1 cellular context compared by ENCODE assay signal in the genomic region with DNA sequence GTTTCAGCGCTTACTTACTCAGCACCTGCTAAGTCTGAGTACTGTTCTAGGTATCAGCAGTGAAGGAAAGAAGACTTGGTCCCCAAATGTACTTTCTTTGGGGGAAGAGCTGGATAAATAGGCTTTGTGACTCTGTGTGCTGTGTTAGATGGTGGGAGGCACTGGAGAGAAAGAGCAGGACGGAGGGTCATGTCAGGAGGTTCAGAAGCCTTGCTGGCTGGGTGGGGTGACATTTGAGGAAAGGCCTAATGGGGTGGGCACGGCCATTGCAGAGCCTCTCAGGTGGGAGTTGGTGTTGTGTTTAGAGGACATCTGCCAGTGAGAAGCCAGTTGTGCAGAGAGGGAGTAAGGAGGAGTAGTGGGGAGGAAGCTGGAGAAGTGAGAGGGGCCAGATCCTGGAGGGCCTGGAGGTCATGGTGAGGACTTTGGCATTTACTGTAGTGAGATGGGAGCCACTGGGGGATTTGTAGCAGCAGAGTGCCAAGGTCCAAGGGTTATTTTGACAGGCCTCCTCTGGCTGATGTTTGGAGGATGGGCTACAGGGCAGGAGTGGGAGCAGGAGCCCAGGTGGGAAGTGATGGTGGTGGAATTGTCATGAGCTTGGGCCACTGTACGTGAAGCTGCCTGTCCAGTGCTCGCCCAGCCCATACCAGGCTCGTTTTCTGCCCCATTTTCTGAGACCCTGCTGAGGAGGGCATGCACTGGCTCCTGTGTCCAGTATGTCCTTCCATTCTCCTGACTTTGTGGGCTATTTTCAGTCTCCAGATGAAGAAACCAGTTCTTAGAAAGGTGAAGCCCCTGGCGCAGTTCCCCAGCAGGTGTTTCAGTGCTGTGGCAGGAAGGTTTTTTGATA.
TF ChIP-seq lines count a peak whose summit lies in the region.

No MANE protein-coding gene starts in this region.

TF ChIP-seq in HepG2, 621 proteins besides CTCF, POLR2A, EP300 and RAD21 (continued from another document and continues in another):
- TF ChIP-seq, protein P1, sequence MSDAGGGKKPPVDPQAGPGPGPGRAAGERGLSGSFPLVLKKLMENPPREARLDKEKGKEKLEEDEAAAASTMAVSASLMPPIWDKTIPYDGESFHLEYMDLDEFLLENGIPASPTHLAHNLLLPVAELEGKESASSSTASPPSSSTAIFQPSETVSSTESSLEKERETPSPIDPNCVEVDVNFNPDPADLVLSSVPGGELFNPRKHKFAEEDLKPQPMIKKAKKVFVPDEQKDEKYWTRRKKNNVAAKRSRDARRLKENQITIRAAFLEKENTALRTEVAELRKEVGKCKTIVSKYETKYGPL (CRISPR knock-in tag; IDR thresholded peaks at IDR 0.05): no peak
- TF ChIP-seq TCF7 (IDR thresholded peaks at IDR 0.05; ENCODE audit: low read depth): no peak
- peak; percentile 21; the same call in 1 of the 2 replicates for TF ChIP-seq YEATS2 (CRISPR knock-in tag; IDR thresholded peaks at IDR 0.05; ENCODE audit: borderline replicate concordance)
- no peak for TF ChIP-seq FOXM1 (CRISPR knock-in tag; IDR thresholded peaks at IDR 0.05)
- peak; percentile 91 for TF ChIP-seq TGIF2 (CRISPR knock-in tag; IDR thresholded peaks at IDR 0.05)
- TF ChIP-seq TOPORS (CRISPR knock-in tag; IDR thresholded peaks at IDR 0.05): peak; percentile 57; the same call in 1 of the 2 replicates
- TF ChIP-seq, protein P2, sequence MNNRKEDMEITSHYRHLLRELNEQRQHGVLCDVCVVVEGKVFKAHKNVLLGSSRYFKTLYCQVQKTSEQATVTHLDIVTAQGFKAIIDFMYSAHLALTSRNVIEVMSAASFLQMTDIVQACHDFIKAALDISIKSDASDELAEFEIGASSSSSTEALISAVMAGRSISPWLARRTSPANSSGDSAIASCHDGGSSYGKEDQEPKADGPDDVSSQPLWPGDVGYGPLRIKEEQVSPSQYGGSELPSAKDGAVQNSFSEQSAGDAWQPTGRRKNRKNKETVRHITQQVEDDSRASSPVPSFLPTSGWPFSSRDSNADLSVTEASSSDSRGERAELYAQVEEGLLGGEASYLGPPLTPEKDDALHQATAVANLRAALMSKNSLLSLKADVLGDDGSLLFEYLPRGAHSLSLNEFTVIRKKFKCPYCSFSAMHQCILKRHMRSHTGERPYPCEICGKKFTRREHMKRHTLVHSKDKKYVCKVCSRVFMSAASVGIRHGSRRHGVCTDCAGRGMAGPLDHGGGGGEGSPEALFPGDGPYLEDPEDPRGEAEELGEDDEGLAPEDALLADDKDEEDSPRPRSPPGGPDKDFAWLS (CRISPR knock-in tag; IDR thresholded peaks at IDR 0.05; ENCODE audit: borderline replicate concordance): peak; percentile 36; the same call in 1 of the 2 replicates
- peak; percentile 49; the same call in 1 of the 2 replicates for TF ChIP-seq ZNF501 (CRISPR knock-in tag; IDR thresholded peaks at IDR 0.05)
- TF ChIP-seq RARA (CRISPR knock-in tag; IDR thresholded peaks at IDR 0.05): peak; percentile 91
- TF ChIP-seq RBFOX2 (IDR thresholded peaks at IDR 0.05; ENCODE audit: low read depth, low read length): peak; percentile 32; the same call in 1 of the 2 replicates
- TF ChIP-seq, protein P3, sequence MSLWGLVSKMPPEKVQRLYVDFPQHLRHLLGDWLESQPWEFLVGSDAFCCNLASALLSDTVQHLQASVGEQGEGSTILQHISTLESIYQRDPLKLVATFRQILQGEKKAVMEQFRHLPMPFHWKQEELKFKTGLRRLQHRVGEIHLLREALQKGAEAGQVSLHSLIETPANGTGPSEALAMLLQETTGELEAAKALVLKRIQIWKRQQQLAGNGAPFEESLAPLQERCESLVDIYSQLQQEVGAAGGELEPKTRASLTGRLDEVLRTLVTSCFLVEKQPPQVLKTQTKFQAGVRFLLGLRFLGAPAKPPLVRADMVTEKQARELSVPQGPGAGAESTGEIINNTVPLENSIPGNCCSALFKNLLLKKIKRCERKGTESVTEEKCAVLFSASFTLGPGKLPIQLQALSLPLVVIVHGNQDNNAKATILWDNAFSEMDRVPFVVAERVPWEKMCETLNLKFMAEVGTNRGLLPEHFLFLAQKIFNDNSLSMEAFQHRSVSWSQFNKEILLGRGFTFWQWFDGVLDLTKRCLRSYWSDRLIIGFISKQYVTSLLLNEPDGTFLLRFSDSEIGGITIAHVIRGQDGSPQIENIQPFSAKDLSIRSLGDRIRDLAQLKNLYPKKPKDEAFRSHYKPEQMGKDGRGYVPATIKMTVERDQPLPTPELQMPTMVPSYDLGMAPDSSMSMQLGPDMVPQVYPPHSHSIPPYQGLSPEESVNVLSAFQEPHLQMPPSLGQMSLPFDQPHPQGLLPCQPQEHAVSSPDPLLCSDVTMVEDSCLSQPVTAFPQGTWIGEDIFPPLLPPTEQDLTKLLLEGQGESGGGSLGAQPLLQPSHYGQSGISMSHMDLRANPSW (CRISPR knock-in tag; IDR thresholded peaks at IDR 0.05; ENCODE audit: borderline replicate concordance): no peak
- no peak for TF ChIP-seq ISL2 (CRISPR knock-in tag; IDR thresholded peaks at IDR 0.05)
- TF ChIP-seq NCOR1 (IDR thresholded peaks at IDR 0.05; ENCODE audit: borderline replicate concordance, low read length): peak; percentile 92
- TF ChIP-seq, protein P4, sequence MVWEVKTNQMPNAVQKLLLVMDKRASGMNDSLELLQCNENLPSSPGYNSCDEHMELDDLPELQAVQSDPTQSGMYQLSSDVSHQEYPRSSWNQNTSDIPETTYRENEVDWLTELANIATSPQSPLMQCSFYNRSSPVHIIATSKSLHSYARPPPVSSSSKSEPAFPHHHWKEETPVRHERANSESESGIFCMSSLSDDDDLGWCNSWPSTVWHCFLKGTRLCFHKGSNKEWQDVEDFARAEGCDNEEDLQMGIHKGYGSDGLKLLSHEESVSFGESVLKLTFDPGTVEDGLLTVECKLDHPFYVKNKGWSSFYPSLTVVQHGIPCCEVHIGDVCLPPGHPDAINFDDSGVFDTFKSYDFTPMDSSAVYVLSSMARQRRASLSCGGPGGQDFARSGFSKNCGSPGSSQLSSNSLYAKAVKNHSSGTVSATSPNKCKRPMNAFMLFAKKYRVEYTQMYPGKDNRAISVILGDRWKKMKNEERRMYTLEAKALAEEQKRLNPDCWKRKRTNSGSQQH (CRISPR knock-in tag; IDR thresholded peaks at IDR 0.05; ENCODE audit: low read depth): peak; percentile 89
- no peak for TF ChIP-seq ZNF678 (CRISPR knock-in tag; IDR thresholded peaks at IDR 0.05)
- no peak for TF ChIP-seq SRSF4 (IDR thresholded peaks at IDR 0.05; ENCODE audit: low read depth, low read length, poor library complexity, severe bottlenecking)
- TF ChIP-seq, protein P5, sequence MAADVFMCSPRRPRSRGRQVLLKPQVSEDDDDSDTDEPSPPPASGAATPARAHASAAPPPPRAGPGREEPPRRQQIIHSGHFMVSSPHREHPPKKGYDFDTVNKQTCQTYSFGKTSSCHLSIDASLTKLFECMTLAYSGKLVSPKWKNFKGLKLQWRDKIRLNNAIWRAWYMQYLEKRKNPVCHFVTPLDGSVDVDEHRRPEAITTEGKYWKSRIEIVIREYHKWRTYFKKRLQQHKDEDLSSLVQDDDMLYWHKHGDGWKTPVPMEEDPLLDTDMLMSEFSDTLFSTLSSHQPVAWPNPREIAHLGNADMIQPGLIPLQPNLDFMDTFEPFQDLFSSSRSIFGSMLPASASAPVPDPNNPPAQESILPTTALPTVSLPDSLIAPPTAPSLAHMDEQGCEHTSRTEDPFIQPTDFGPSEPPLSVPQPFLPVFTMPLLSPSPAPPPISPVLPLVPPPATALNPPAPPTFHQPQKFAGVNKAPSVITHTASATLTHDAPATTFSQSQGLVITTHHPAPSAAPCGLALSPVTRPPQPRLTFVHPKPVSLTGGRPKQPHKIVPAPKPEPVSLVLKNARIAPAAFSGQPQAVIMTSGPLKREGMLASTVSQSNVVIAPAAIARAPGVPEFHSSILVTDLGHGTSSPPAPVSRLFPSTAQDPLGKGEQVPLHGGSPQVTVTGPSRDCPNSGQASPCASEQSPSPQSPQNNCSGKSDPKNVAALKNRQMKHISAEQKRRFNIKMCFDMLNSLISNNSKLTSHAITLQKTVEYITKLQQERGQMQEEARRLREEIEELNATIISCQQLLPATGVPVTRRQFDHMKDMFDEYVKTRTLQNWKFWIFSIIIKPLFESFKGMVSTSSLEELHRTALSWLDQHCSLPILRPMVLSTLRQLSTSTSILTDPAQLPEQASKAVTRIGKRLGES (CRISPR knock-in tag; IDR thresholded peaks at IDR 0.05; ENCODE audit: borderline replicate concordance): no peak
- TF ChIP-seq ZNF891 (CRISPR knock-in tag; IDR thresholded peaks at IDR 0.05): peak; percentile 69
- TF ChIP-seq, protein P6, sequence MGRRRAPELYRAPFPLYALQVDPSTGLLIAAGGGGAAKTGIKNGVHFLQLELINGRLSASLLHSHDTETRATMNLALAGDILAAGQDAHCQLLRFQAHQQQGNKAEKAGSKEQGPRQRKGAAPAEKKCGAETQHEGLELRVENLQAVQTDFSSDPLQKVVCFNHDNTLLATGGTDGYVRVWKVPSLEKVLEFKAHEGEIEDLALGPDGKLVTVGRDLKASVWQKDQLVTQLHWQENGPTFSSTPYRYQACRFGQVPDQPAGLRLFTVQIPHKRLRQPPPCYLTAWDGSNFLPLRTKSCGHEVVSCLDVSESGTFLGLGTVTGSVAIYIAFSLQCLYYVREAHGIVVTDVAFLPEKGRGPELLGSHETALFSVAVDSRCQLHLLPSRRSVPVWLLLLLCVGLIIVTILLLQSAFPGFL (CRISPR knock-in tag; IDR thresholded peaks at IDR 0.05): no peak
- no peak for TF ChIP-seq SALL2 (CRISPR knock-in tag; IDR thresholded peaks at IDR 0.05)
- TF ChIP-seq IKZF1 (IDR thresholded peaks at IDR 0.05): 0 out of 2 replicates have a peak, but pooled peaks have one; percentile 47
- TF ChIP-seq ERF (CRISPR knock-in tag; IDR thresholded peaks at IDR 0.05): peak; percentile 78
- no peak for TF ChIP-seq ZNF296 (CRISPR knock-in tag; conservative IDR thresholded peaks at IDR 0.05)
- TF ChIP-seq, protein P7, sequence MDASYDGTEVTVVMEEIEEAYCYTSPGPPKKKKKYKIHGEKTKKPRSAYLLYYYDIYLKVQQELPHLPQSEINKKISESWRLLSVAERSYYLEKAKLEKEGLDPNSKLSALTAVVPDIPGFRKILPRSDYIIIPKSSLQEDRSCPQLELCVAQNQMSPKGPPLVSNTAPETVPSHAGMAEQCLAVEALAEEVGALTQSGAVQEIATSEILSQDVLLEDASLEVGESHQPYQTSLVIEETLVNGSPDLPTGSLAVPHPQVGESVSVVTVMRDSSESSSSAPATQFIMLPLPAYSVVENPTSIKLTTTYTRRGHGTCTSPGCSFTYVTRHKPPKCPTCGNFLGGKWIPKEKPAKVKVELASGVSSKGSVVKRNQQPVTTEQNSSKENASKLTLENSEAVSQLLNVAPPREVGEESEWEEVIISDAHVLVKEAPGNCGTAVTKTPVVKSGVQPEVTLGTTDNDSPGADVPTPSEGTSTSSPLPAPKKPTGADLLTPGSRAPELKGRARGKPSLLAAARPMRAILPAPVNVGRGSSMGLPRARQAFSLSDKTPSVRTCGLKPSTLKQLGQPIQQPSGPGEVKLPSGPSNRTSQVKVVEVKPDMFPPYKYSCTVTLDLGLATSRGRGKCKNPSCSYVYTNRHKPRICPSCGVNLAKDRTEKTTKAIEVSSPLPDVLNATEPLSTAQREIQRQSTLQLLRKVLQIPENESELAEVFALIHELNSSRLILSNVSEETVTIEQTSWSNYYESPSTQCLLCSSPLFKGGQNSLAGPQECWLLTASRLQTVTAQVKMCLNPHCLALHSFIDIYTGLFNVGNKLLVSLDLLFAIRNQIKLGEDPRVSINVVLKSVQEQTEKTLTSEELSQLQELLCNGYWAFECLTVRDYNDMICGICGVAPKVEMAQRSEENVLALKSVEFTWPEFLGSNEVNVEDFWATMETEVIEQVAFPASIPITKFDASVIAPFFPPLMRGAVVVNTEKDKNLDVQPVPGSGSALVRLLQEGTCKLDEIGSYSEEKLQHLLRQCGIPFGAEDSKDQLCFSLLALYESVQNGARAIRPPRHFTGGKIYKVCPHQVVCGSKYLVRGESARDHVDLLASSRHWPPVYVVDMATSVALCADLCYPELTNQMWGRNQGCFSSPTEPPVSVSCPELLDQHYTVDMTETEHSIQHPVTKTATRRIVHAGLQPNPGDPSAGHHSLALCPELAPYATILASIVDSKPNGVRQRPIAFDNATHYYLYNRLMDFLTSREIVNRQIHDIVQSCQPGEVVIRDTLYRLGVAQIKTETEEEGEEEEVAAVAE (CRISPR knock-in tag; IDR thresholded peaks at IDR 0.05; ENCODE audit: borderline replicate concordance): 0 out of 2 replicates have a peak, but pooled peaks have one; percentile 9
- peak; percentile 25; the same call in 1 of the 2 replicates for TF ChIP-seq HIVEP1 (CRISPR knock-in tag; IDR thresholded peaks at IDR 0.05)
- TF ChIP-seq FOXA3 (CRISPR knock-in tag; IDR thresholded peaks at IDR 0.05): peak; percentile 55
- TF ChIP-seq, protein P8, sequence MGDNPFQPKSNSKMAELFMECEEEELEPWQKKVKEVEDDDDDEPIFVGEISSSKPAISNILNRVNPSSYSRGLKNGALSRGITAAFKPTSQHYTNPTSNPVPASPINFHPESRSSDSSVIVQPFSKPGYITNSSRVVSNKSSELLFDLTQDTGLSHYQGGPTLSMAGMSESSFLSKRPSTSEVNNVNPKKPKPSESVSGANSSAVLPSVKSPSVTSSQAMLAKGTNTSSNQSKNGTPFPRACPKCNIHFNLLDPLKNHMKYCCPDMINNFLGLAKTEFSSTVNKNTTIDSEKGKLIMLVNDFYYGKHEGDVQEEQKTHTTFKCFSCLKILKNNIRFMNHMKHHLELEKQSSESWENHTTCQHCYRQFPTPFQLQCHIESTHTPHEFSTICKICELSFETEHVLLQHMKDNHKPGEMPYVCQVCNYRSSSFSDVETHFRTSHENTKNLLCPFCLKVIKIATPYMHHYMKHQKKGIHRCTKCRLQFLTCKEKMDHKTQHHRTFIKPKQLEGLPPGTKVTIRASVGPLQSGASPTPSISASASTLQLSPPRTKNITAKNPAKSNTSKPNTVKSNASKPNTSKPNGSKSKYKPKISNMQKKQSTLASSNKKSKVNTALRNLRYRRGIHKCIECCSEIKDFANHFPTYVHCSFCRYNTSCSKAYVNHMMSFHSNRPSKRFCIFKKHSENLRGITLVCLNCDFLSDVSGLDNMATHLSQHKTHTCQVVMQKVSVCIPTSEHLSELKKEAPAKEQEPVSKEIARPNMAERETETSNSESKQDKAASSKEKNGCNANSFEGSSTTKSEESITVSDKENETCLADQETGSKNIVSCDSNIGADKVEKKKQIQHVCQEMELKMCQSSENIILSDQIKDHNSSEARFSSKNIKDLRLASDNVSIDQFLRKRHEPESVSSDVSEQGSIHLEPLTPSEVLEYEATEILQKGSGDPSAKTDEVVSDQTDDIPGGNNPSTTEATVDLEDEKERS (CRISPR knock-in tag; IDR thresholded peaks at IDR 0.05): peak; percentile 73; the same call in 1 of the 2 replicates
- TF ChIP-seq ZNF543 (CRISPR knock-in tag; IDR thresholded peaks at IDR 0.05): 0 out of 2 replicates have a peak, but pooled peaks have one; percentile 82
- TF ChIP-seq, protein P9, sequence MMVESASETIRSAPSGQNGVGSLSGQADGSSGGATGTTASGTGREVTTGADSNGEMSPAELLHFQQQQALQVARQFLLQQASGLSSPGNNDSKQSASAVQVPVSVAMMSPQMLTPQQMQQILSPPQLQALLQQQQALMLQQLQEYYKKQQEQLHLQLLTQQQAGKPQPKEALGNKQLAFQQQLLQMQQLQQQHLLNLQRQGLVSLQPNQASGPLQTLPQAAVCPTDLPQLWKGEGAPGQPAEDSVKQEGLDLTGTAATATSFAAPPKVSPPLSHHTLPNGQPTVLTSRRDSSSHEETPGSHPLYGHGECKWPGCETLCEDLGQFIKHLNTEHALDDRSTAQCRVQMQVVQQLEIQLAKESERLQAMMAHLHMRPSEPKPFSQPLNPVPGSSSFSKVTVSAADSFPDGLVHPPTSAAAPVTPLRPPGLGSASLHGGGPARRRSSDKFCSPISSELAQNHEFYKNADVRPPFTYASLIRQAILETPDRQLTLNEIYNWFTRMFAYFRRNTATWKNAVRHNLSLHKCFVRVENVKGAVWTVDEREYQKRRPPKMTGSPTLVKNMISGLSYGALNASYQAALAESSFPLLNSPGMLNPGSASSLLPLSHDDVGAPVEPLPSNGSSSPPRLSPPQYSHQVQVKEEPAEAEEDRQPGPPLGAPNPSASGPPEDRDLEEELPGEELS (CRISPR knock-in tag; IDR thresholded peaks at IDR 0.05): 0 out of 2 replicates have a peak, but pooled peaks have one; percentile 11
- TF ChIP-seq MAF1 (CRISPR knock-in tag; IDR thresholded peaks at IDR 0.05; ENCODE audit: borderline replicate concordance): no peak
- TF ChIP-seq MEF2D (CRISPR knock-in tag; IDR thresholded peaks at IDR 0.05): peak; percentile 71; the same call in 1 of the 2 replicates
- TF ChIP-seq TAF1 (CRISPR knock-in tag; IDR thresholded peaks at IDR 0.05): no peak
